Comparison of ENCODE assay signal across 9 cellular contexts in the genomic region with DNA sequence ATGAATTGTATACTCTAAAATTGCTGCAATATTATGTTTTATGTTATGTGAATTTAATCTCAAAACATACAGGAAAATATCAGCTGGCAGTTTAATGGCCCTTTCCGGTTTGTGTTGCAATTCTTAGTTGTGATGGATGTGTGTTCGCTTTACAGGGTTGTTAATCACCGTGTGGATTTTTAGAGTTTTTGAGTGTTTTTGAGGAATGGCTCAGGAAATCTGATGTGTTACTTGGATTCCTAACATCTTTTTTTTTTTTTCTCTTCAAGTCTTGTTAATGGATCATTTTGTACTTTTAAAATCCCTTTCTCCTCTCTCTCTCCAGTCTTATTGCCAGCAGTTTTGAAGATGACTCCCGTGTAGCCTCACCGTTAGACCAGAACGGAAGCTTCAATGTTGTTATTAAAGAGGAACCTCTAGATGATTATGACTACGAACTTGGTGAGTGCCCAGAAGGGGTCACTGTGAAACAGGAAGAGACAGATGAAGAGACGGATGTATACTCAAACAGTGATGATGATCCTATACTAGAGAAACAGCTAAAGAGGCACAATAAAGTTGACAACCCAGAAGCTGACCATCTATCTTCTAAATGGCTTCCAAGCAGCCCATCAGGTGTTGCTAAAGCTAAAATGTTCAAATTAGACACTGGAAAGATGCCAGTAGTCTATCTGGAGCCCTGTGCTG. TPM values are rescaled to one million over a fixed set of nuclear protein-coding genes. Genes with fewer than 3 reads are reported as not detected.
DNase-seq lines count a peak whose midpoint lies in the region; ATAC-seq and TF ChIP-seq lines count a peak whose summit lies in the region.
"Had no signal": no experiment of that assay in that cellular context is flagged by ENCODE, and none has a peak within 500 bp of the region (broad histone marks: within the 10 kb centered on the region; RNA-seq: fewer than 3 reads in every experiment).

No MANE protein-coding gene starts in this region.

- H3F3A ChIP-seq in GM23338 (replicated peaks; ENCODE audit: low read depth) = no peaks in the 10 kb centered on the region

- POLR2A ChIA-PET in activated CD4-positive, alpha-beta memory T cell treated with anti-CD3 and anti-CD28 coated beads, Interleukin-2, amount 10 ng/mL, durations not matched to agents 7 days and 5 days (lab: Charles Lee) = interaction anchor here (0.9 to 1.8 kb wide), 6 partner anchors 10 to 241 kb away, joined by 3 to 7 read pairs (median 4); partner anchors contain the start of gene MAPKBP1

- H3K4me1 ChIP-seq in GM23338 (ENCODE audit: insufficient read depth) (no peaks in the 10 kb centered on the region), foreskin keratinocyte (no peaks in the 10 kb centered on the region)

- H3K4me3 Mint-ChIP-seq in GM23338 = no peak overlapping the region
- peak overlapping the region; percentile 5 for H3K4me3 Mint-ChIP-seq in activated CD4-positive, alpha-beta memory T cell treated with anti-CD3 and anti-CD28 coated beads, Interleukin-2, amount 10 ng/mL, durations not matched to agents 7 days and 5 days

- no peak overlapping the region for H2AFZ ChIP-seq in GM23338

- H3K27ac Mint-ChIP-seq in GM23338 = peak overlapping the region; percentile 3; the same call in 1 of the 2 replicates
- H3K27ac Mint-ChIP-seq in activated CD4-positive, alpha-beta memory T cell treated with anti-CD3 and anti-CD28 coated beads, Interleukin-2, amount 10 ng/mL, durations not matched to agents 7 days and 5 days = peak overlapping the region; percentile 49

- H3K4me3 ChIP-seq in GM23338 = no peak overlapping the region
- H3K4me3 ChIP-seq: tibial nerve had no signal

- H3K27ac ChIP-seq in GM23338 (ENCODE audit: low read depth) (no peak overlapping the region), foreskin keratinocyte (no peak overlapping the region)
- H3K27ac ChIP-seq: tibial nerve had no signal

- H3K4me2 ChIP-seq in GM23338 = no peak overlapping the region

- peaks cover 84% of the 10 kb centered on the region for H3K79me2 ChIP-seq in GM23338 (replicated peaks; ENCODE audit: insufficient read depth)

- ATAC-seq in GM23338 (peak; percentile 51), foreskin keratinocyte (no peak)

- peaks cover 28% of the 10 kb centered on the region for H3K36me3 Mint-ChIP-seq in GM23338 (ENCODE audit: low read depth)
- peaks cover 28% of the 10 kb centered on the region for H3K36me3 Mint-ChIP-seq in activated CD4-positive, alpha-beta memory T cell treated with anti-CD3 and anti-CD28 coated beads, Interleukin-2, amount 10 ng/mL, durations not matched to agents 7 days and 5 days (ENCODE audit: low read depth)

- no peaks in the 10 kb centered on the region for H3K9me3 Mint-ChIP-seq in GM23338
- no peaks in the 10 kb centered on the region for H3K9me3 Mint-ChIP-seq in activated CD4-positive, alpha-beta memory T cell treated with anti-CD3 and anti-CD28 coated beads, Interleukin-2, amount 10 ng/mL, durations not matched to agents 7 days and 5 days

- no peaks in the 10 kb centered on the region for H3K27me3 Mint-ChIP-seq in GM23338 (ENCODE audit: insufficient read depth, low read depth, poor library complexity)
- H3K27me3 Mint-ChIP-seq in activated CD4-positive, alpha-beta memory T cell treated with anti-CD3 and anti-CD28 coated beads, Interleukin-2, amount 10 ng/mL, durations not matched to agents 7 days and 5 days = no peaks in the 10 kb centered on the region

- H3K27me3 ChIP-seq in GM23338 (ENCODE audit: insufficient read depth) = no peaks in the 10 kb centered on the region
- no peaks in the 10 kb centered on the region for H3K27me3 ChIP-seq in foreskin keratinocyte
- H3K27me3 ChIP-seq: tibial nerve had no signal

- peak; percentile 49 to 59; a peak in 3 of 4 replicates for TF ChIP-seq CTCF in GM23338 (conservative IDR thresholded peaks at IDR 0.05; ENCODE audit: low read depth in 2 of 2)
- peak; percentile 51 for TF ChIP-seq CTCF in foreskin keratinocyte (conservative IDR thresholded peaks at IDR 0.05)

- H3K9me2 ChIP-seq in GM23338 (ENCODE audit: insufficient read depth) = no peaks in the 10 kb centered on the region

- peaks cover 6% of the 10 kb centered on the region; the same call in 1 of the 2 replicates for H4K20me1 ChIP-seq in GM23338 (replicated peaks; ENCODE audit: insufficient read depth)

- H3K36me3 ChIP-seq in GM23338 (ENCODE audit: insufficient read depth) = 0 out of 2 replicates have a peak, but pooled peaks cover 4% of the 10 kb centered on the region

- DNase-seq in NCI-H510A treated with DMSO at 0.1 percent for 48 hours (lab: John Stamatoyannopoulos, UW) (peak; percentile 15), NCI-H510A (lab: John Stamatoyannopoulos, UW) (no peak), GM23338 (ENCODE audit: low spot score) (peak; percentile 45), M059J (ENCODE audit: low read depth) (peak; percentile 22), foreskin keratinocyte (peak in 1 of 2 donors; percentile 6), NCI-H1930 (lab: John Stamatoyannopoulos, UW) (no peak)
- peak; percentile 66 for DNase-seq in activated CD4-positive, alpha-beta memory T cell treated with anti-CD3 and anti-CD28 coated beads, Interleukin-2, amount 10 ng/mL, durations not matched to agents 7 days and 5 days
- DNase-seq in stimulated activated CD4-positive, alpha-beta T cell treated with anti-CD3 and anti-CD28 coated beads, Interleukin-1b, Interleukin-23, amount 100 ng/mL, for 48 hours = peak; percentile 45

- CTCF ChIA-PET in activated CD4-positive, alpha-beta memory T cell treated with anti-CD3 and anti-CD28 coated beads, Interleukin-2, amount 10 ng/mL, durations not matched to agents 7 days and 5 days (lab: Charles Lee) = interaction anchor here (0.6 to 3.2 kb wide), 17 partner anchors 9 to 1375 kb away, joined by 3 to 18 read pairs (median 4); partner anchors contain the start of genes EHD4 and MAPKBP1

- peaks cover 11% of the 10 kb centered on the region for H3K4me1 Mint-ChIP-seq in GM23338
- peaks cover 39% of the 10 kb centered on the region for H3K4me1 Mint-ChIP-seq in activated CD4-positive, alpha-beta memory T cell treated with anti-CD3 and anti-CD28 coated beads, Interleukin-2, amount 10 ng/mL, durations not matched to agents 7 days and 5 days

TF ChIP-seq in GM23338, 12 proteins besides CTCF, POLR2A, EP300 and RAD21 (continues in another document):
- TF ChIP-seq NANOG (IDR thresholded peaks at IDR 0.05; ENCODE audit: borderline replicate concordance) (no peak), CREB1 (CRISPR knock-in tag; IDR thresholded peaks at IDR 0.05; ENCODE audit: low read depth) (no peak)

RNA-seq across cellular contexts. Expression of gene MGA, which starts 35.7 kb away (rescaled TPM):
- total RNA-seq in GM23338 (2014; rRNA removed; shearing (Covaris generic)) = 58.9 and 69.6 TPM in 2 replicates
- polyA plus RNA-seq in GM23338 (2016; fragmentation: Nextera tagmentation; extraction: Ambion mirVana) (37.7 and 42.6 TPM in 2 replicates), foreskin keratinocyte (0.95 and 1.1 TPM in 2 replicates)
- 13.8 and 26.7 TPM in 2 replicates for total RNA-seq in M059J (2014; rRNA removed; shearing (Covaris generic))
- 10 to 100 TPM; 28.2 to 30.3 TPM for total RNA-seq in activated CD4-positive, alpha-beta memory T cell treated with anti-CD3 and anti-CD28 coated beads, Interleukin-2, amount 10 ng/mL, durations not matched to agents 7 days and 5 days
- total RNA-seq in foreskin keratinocyte = 19.3 TPM in 2 replicates

Comparison
In these comparisons a context has a peak if more than half of its experiments do, and no peak if none do; other contexts are left out.
1. DNase-seq: peak in NCI-H510A treated with DMSO at 0.1 percent for 48 hours (single experiment), GM23338 (single experiment), M059J (single experiment), activated CD4-positive, alpha-beta memory T cell treated with anti-CD3 and anti-CD28 coated beads, Interleukin-2, amount 10 ng/mL, durations not matched to agents 7 days and 5 days (single experiment) and stimulated activated CD4-positive, alpha-beta T cell treated with anti-CD3 and anti-CD28 coated beads, Interleukin-1b, Interleukin-23, amount 100 ng/mL, for 48 hours (single experiment); none in NCI-H510A (single experiment) and NCI-H1930 (0 of 2).